In the genomic region with DNA sequence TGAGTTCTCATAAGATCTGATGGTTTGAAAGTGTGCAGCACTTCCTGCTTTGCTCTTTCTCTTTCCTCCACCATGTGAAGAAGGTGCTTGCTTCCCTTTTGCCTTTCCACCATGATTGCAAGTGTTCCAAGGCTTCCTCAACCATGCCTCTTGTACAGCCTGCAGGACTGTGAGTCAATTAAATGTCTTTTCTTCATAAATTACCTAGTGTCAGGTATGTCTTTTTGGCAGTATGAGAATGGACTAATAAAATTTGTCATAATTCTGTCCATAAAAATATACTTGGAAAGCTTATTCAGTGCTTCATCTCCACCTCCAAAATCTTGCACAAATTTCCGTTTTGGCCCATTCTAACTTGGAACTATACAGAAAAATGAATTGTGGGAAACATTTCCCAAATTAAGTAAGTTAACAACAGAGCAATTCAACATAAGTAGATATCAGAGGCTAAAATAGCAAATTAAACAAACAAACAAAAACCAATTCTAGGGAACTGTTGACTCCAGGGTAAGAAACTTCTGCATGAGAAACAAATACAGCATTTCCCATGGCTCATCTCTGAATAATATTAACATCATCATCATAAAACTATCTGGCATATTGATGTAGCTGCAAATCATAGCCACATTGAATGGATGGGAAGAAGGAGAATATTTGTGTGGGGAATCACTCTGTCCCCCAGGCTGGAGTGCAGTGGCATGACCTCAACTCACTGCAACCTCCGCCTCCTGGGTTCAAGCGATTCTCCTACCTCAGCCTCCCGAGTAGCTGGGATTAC, we compare ENCODE assay signal across 3 cellular contexts.
"Had no signal": no experiment of that assay in that cellular context is flagged by ENCODE, and none has a peak within 500 bp of the region (broad histone marks: within the 10 kb centered on the region; RNA-seq: fewer than 3 reads in every experiment).

No MANE protein-coding gene starts in this region.

- ATAC-seq: GM12878 had no signal

- DNase-seq: GDM1, GF-D8 had no signal

- H3K4me3 ChIP-seq: GM12878 had no signal
